In the genomic region with DNA sequence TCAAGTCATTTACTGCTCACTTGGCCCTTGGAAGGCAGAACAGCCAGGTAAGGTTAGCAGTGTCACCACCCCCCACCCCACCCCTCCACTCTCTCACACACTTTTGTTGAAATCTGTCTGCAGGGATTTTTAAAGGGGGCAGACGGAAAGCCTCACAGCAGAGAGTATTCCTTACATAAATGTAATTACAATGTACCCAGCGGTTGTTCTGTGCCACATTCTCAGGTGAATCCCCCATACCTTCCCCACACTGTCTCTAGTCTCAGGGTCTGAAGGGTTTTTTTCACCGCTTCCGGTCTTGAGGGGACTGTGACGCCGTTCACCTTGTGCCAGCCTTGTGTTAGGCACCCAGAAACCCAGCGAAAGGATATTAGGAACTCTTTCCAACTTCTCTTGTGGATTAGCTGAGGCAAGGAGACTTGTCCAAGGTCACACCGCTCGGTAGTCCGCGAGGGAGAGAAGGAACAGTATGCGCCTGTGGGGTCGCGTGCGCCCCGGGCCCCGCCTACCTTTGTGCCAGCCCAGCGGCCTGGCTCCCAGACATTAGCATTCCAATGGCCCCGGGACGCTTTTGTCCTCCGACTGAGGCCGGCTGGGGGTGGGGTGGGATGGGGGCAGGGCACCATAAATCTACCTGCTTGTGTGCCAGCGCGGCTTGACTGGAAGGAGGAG, we compare ENCODE assay signal across 1 cellular context.
A peak's percentile ranks its signal among the peaks of the same experiment; 100 is the strongest.
TF ChIP-seq lines count a peak whose summit lies in the region.

No MANE protein-coding gene starts in this region.

TF ChIP-seq in H1, 55 proteins besides CTCF, POLR2A, EP300 and RAD21 (continued from another document):
- TF ChIP-seq, protein P1, sequence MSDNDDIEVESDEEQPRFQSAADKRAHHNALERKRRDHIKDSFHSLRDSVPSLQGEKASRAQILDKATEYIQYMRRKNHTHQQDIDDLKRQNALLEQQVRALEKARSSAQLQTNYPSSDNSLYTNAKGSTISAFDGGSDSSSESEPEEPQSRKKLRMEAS (IDR thresholded peaks at IDR 0.05): peak; percentile 82
- peak; percentile 67; the same call in 1 of the 2 replicates for TF ChIP-seq TCF12 (IDR thresholded peaks at IDR 0.05; ENCODE audit: low read depth, low read length)
- TF ChIP-seq HDAC2 (IDR thresholded peaks at IDR 0.05; ENCODE audit: borderline replicate concordance in 1 of 2, low read depth in 2 of 2, low read length in 2 of 2): peak in 1 of 2 experiments; percentile 96; a peak in 2 of 4 replicates
- TF ChIP-seq, protein P2, sequence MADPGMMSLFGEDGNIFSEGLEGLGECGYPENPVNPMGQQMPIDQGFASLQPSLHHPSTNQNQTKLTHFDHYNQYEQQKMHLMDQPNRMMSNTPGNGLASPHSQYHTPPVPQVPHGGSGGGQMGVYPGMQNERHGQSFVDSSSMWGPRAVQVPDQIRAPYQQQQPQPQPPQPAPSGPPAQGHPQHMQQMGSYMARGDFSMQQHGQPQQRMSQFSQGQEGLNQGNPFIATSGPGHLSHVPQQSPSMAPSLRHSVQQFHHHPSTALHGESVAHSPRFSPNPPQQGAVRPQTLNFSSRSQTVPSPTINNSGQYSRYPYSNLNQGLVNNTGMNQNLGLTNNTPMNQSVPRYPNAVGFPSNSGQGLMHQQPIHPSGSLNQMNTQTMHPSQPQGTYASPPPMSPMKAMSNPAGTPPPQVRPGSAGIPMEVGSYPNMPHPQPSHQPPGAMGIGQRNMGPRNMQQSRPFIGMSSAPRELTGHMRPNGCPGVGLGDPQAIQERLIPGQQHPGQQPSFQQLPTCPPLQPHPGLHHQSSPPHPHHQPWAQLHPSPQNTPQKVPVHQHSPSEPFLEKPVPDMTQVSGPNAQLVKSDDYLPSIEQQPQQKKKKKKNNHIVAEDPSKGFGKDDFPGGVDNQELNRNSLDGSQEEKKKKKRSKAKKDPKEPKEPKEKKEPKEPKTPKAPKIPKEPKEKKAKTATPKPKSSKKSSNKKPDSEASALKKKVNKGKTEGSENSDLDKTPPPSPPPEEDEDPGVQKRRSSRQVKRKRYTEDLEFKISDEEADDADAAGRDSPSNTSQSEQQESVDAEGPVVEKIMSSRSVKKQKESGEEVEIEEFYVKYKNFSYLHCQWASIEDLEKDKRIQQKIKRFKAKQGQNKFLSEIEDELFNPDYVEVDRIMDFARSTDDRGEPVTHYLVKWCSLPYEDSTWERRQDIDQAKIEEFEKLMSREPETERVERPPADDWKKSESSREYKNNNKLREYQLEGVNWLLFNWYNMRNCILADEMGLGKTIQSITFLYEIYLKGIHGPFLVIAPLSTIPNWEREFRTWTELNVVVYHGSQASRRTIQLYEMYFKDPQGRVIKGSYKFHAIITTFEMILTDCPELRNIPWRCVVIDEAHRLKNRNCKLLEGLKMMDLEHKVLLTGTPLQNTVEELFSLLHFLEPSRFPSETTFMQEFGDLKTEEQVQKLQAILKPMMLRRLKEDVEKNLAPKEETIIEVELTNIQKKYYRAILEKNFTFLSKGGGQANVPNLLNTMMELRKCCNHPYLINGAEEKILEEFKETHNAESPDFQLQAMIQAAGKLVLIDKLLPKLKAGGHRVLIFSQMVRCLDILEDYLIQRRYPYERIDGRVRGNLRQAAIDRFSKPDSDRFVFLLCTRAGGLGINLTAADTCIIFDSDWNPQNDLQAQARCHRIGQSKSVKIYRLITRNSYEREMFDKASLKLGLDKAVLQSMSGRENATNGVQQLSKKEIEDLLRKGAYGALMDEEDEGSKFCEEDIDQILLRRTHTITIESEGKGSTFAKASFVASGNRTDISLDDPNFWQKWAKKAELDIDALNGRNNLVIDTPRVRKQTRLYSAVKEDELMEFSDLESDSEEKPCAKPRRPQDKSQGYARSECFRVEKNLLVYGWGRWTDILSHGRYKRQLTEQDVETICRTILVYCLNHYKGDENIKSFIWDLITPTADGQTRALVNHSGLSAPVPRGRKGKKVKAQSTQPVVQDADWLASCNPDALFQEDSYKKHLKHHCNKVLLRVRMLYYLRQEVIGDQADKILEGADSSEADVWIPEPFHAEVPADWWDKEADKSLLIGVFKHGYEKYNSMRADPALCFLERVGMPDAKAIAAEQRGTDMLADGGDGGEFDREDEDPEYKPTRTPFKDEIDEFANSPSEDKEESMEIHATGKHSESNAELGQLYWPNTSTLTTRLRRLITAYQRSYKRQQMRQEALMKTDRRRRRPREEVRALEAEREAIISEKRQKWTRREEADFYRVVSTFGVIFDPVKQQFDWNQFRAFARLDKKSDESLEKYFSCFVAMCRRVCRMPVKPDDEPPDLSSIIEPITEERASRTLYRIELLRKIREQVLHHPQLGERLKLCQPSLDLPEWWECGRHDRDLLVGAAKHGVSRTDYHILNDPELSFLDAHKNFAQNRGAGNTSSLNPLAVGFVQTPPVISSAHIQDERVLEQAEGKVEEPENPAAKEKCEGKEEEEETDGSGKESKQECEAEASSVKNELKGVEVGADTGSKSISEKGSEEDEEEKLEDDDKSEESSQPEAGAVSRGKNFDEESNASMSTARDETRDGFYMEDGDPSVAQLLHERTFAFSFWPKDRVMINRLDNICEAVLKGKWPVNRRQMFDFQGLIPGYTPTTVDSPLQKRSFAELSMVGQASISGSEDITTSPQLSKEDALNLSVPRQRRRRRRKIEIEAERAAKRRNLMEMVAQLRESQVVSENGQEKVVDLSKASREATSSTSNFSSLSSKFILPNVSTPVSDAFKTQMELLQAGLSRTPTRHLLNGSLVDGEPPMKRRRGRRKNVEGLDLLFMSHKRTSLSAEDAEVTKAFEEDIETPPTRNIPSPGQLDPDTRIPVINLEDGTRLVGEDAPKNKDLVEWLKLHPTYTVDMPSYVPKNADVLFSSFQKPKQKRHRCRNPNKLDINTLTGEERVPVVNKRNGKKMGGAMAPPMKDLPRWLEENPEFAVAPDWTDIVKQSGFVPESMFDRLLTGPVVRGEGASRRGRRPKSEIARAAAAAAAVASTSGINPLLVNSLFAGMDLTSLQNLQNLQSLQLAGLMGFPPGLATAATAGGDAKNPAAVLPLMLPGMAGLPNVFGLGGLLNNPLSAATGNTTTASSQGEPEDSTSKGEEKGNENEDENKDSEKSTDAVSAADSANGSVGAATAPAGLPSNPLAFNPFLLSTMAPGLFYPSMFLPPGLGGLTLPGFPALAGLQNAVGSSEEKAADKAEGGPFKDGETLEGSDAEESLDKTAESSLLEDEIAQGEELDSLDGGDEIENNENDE (IDR thresholded peaks at IDR 0.05; ENCODE audit: insufficient replicate concordance, low read length): no peak
- peak; percentile 74 for TF ChIP-seq YY1 (IDR thresholded peaks at IDR 0.05; ENCODE audit: low read depth, low read length)
- TF ChIP-seq NANOG (IDR thresholded peaks at IDR 0.05; ENCODE audit: insufficient read depth, low read depth, low read length, poor library complexity, severe bottlenecking): peak; percentile 37
- TF ChIP-seq CHD2 (IDR thresholded peaks at IDR 0.05; ENCODE audit: low read length): no peak
- TF ChIP-seq SIRT6 (IDR thresholded peaks at IDR 0.05; ENCODE audit: low read length): no peak
- 0 out of 4 replicates have a peak, but pooled peaks of 1 of the 2 experiments have one; percentile 23 for TF ChIP-seq SIN3A (conservative IDR thresholded peaks at IDR 0.05 in 1 of 2, IDR thresholded peaks at IDR 0.05 in 1 of 2; ENCODE audit: low read depth in 1 of 2, low read length in 2 of 2)
- peak; percentile 27; the same call in 1 of the 2 replicates for TF ChIP-seq TAF1 (IDR thresholded peaks at IDR 0.05; ENCODE audit: low read depth, low read length)
- TF ChIP-seq, protein P3, sequence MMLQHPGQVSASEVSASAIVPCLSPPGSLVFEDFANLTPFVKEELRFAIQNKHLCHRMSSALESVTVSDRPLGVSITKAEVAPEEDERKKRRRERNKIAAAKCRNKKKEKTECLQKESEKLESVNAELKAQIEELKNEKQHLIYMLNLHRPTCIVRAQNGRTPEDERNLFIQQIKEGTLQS (IDR thresholded peaks at IDR 0.05; ENCODE audit: insufficient read depth, low read depth, low read length): no peak
- peak; percentile 25; the same call in 1 of the 2 replicates for TF ChIP-seq TEAD4 (IDR thresholded peaks at IDR 0.05; ENCODE audit: low read depth, low read length)
- TF ChIP-seq GTF2F1 (IDR thresholded peaks at IDR 0.05; ENCODE audit: borderline replicate concordance, low read depth, low read length): no peak
- TF ChIP-seq KDM1A (IDR thresholded peaks at IDR 0.05; ENCODE audit: borderline replicate concordance, low read length): peak; percentile 99
- TF ChIP-seq SAP30 (IDR thresholded peaks at IDR 0.05; ENCODE audit: insufficient read depth, insufficient replicate concordance, low read length): no peak
- peak; percentile 85 for TF ChIP-seq CTBP2 (IDR thresholded peaks at IDR 0.05; ENCODE audit: borderline replicate concordance, insufficient read depth, insufficient read length, low read length)
- peak; percentile 82 for TF ChIP-seq SP1 (IDR thresholded peaks at IDR 0.05; ENCODE audit: low read depth, low read length)
- no peak for TF ChIP-seq SRF (IDR thresholded peaks at IDR 0.05; ENCODE audit: low read depth, low read length)
- TF ChIP-seq ZNF274 (IDR thresholded peaks at IDR 0.05; ENCODE audit: borderline replicate concordance, extremely low read depth, low read length): no peak
- TF ChIP-seq TBP (IDR thresholded peaks at IDR 0.05; ENCODE audit: low read depth, low read length): peak; percentile 19; the same call in 1 of the 2 replicates
